In genomic region chr7:133021196-133021595, GRCh38 we compare ENCODE assay signal across 30 cellular contexts.
"Had no signal": no experiment of that assay in that cellular context is flagged by ENCODE, and none has a peak within 500 bp of the region (broad histone marks: within the 10 kb centered on the region; RNA-seq: fewer than 3 reads in every experiment).

No MANE protein-coding gene starts in this region.

- H3K9ac ChIP-seq: neural progenitor cell had no signal

- H3K4me2 ChIP-seq: neural progenitor cell, smooth muscle cell had no signal

- H3K9me3 ChIP-seq: body of pancreas, esophagus squamous epithelium, right atrium auricular region, suprapubic skin had no signal

- H3K4me3 Mint-ChIP-seq: activated naive CD4-positive, alpha-beta T cell treated with anti-CD3 and anti-CD28 coated beads for 36 hours; activated naive CD8-positive, alpha-beta T cell treated with anti-CD3 and anti-CD28 coated beads for 36 hours; activated T-helper 1 cell treated with anti-CD3 and anti-CD28 coated beads, Interleukin-12 subunit alpha, Interleukin-12 subunit beta, Interleukin-2, Interleukin-4 antibody, amounts not matched to agents 30 ng/mL and 10 ng/mL and 1 ng/mL, durations not matched to agents 14 hours and 24 hours and 36 hours; endodermal cell; naive thymus-derived CD4-positive, alpha-beta T cell; neural progenitor cell; T-helper 2 cell treated with Interferon-gamma antibody and Interleukin-4, amounts not matched to agents 5 μg/mL and 100 μg/mL, for 36 hours had no signal

- H3K4me1 ChIP-seq: adrenal gland, body of pancreas, esophagus squamous epithelium, neural progenitor cell, suprapubic skin, tibial nerve had no signal

- H2AFZ ChIP-seq: neural progenitor cell had no signal

- H3K27ac Mint-ChIP-seq: activated naive CD4-positive, alpha-beta T cell treated with anti-CD3 and anti-CD28 coated beads for 36 hours; activated naive CD8-positive, alpha-beta T cell treated with anti-CD3 and anti-CD28 coated beads for 36 hours; activated T-helper 1 cell treated with anti-CD3 and anti-CD28 coated beads, Interleukin-12 subunit alpha, Interleukin-12 subunit beta, Interleukin-2, Interleukin-4 antibody, amounts not matched to agents 30 ng/mL and 10 ng/mL and 1 ng/mL, durations not matched to agents 14 hours and 24 hours and 36 hours; endodermal cell; naive thymus-derived CD4-positive, alpha-beta T cell; neural progenitor cell; T-helper 2 cell treated with Interferon-gamma antibody and Interleukin-4, amounts not matched to agents 5 μg/mL and 100 μg/mL, for 36 hours had no signal

- H3K27ac ChIP-seq: adrenal gland, body of pancreas, esophagus squamous epithelium, neural progenitor cell, right atrium auricular region, suprapubic skin, tibial nerve, VCaP had no signal

- FAIRE-seq: frontal cortex, keratinocyte, TTC549 had no signal

- H3K4me3 ChIP-seq: adrenal gland, body of pancreas, esophagus squamous epithelium, neural progenitor cell, right atrium auricular region, smooth muscle cell, suprapubic skin, tibial nerve had no signal

- H3K27me3 Mint-ChIP-seq: activated naive CD8-positive, alpha-beta T cell treated with anti-CD3 and anti-CD28 coated beads for 36 hours; naive thymus-derived CD4-positive, alpha-beta T cell had no signal

- H3K36me3 ChIP-seq: adrenal gland, neural progenitor cell, right atrium auricular region, suprapubic skin, tibial nerve had no signal

- H3K27me3 ChIP-seq: adrenal gland, body of pancreas, esophagus squamous epithelium, neural progenitor cell, right atrium auricular region, suprapubic skin, tibial nerve had no signal

- ATAC-seq: activated CD4-positive, CD25-positive, alpha-beta regulatory T cell treated with anti-CD3 and anti-CD28 coated beads, Interleukin-2, amount 50 U/mL, for 24 hours; body of pancreas; left cardiac atrium; naive thymus-derived CD4-positive, alpha-beta T cell had no signal

- H3K9me3 Mint-ChIP-seq: activated naive CD4-positive, alpha-beta T cell treated with anti-CD3 and anti-CD28 coated beads for 36 hours; activated naive CD8-positive, alpha-beta T cell treated with anti-CD3 and anti-CD28 coated beads for 36 hours; activated T-helper 1 cell treated with anti-CD3 and anti-CD28 coated beads, Interleukin-12 subunit alpha, Interleukin-12 subunit beta, Interleukin-2, Interleukin-4 antibody, amounts not matched to agents 30 ng/mL and 10 ng/mL and 1 ng/mL, durations not matched to agents 14 hours and 24 hours and 36 hours; endodermal cell; naive thymus-derived CD4-positive, alpha-beta T cell; neural progenitor cell; T-helper 2 cell treated with Interferon-gamma antibody and Interleukin-4, amounts not matched to agents 5 μg/mL and 100 μg/mL, for 36 hours had no signal

- DNase-seq: activated CD4-positive, alpha-beta T cell treated with anti-CD3 and anti-CD28 coated beads for 48 hours; activated CD4-positive, alpha-beta T cell treated with anti-CD3 and anti-CD28 coated beads, Interleukin-2, amount 50 U/mL, for 48 hours; activated CD8-positive, alpha-beta memory T cell treated with anti-CD3 and anti-CD28 coated beads, Interleukin-2, amount 50 U/mL, for 4 hours; activated effector memory CD4-positive, alpha-beta T cell treated with anti-CD3 and anti-CD28 coated beads, Interleukin-2, amount 50 U/mL, for 16 hours; activated naive CD4-positive, alpha-beta T cell treated with anti-CD3 and anti-CD28 coated beads for 36 hours; activated naive CD8-positive, alpha-beta T cell treated with anti-CD3 and anti-CD28 coated beads for 36 hours; activated T-cell treated with anti-CD3 and anti-CD28 coated beads, Interleukin-2, amount 50 U/mL, for 1 hour; adrenal gland; aorta; body of pancreas; endodermal cell; esophagus squamous epithelium; left cardiac atrium; midbrain; naive thymus-derived CD4-positive, alpha-beta T cell; occipital lobe; stimulated activated naive CD4-positive, alpha-beta T cell; T-helper 1 cell had no signal

- H3K4me1 Mint-ChIP-seq: activated naive CD8-positive, alpha-beta T cell treated with anti-CD3 and anti-CD28 coated beads for 36 hours; neural progenitor cell had no signal
